2 cellular contexts compared by ENCODE assay signal in genomic region chr16:19391185-19391776, GRCh38.
A peak's percentile ranks its signal among the peaks of the same experiment; 100 is the strongest.
TF ChIP-seq lines count a peak whose summit lies in the region.

No MANE protein-coding gene starts in this region.

TF ChIP-seq in K562, 482 proteins besides CTCF, POLR2A, EP300 and RAD21:
- TF ChIP-seq MBD2 (IDR thresholded peaks at IDR 0.05; ENCODE audit: borderline replicate concordance, low read depth) (0 out of 2 replicates have a peak, but pooled peaks have one; percentile 23), CC2D1A (IDR thresholded peaks at IDR 0.05) (0 out of 2 replicates have a peak, but pooled peaks have one; percentile 24), NFYB (IDR thresholded peaks at IDR 0.05; ENCODE audit: extremely low read depth, insufficient read length) (peak; percentile 70), ASH1L (IDR thresholded peaks at IDR 0.05; ENCODE audit: borderline replicate concordance, low read depth, partially characterized antibody) (peak; percentile 50), RBM25 (IDR thresholded peaks at IDR 0.05; ENCODE audit: low read depth, low read length, severe bottlenecking) (peak; percentile 33)

TF ChIP-seq in HepG2, 621 proteins besides CTCF, POLR2A, EP300 and RAD21:
- TF ChIP-seq MAFK (conservative IDR thresholded peaks at IDR 0.05 in 1 of 2, IDR thresholded peaks at IDR 0.05 in 1 of 2; ENCODE audit: low read length in 2 of 2) (peak; percentile 54 to 67; a peak in 3 of 4 replicates), MAFF (IDR thresholded peaks at IDR 0.05; ENCODE audit: low read depth, low read length) (peak; percentile 52)
